In genomic region chr3:58332575-58333179, GRCh38 we compare ENCODE assay signal across 8 cellular contexts. TPM values are rescaled to one million over a fixed set of nuclear protein-coding genes. Genes with fewer than 3 reads are reported as not detected.
DNase-seq lines count a peak whose midpoint lies in the region; ATAC-seq and TF ChIP-seq lines count a peak whose summit lies in the region.

Gene PXK, plus strand, starts transcription at chr3:58332892. Its CDS starts 97 bp downstream, at chr3:58332989.

- DNase-seq in COLO668 (lab: John Stamatoyannopoulos, UW; ENCODE audit: unreplicated experiment) = peak; percentile 80
- no peak for DNase-seq in SK-N-MC (ENCODE audit: low read depth, low spot score)
- DNase-seq in activated naive CD4-positive, alpha-beta T cell treated with Interleukin-2 at 50 U/mL for 16 hours = peak; percentile 84
- DNase-seq in foreskin keratinocyte = peak in 1 of 2 donors; percentile 48
- DNase-seq in neural progenitor cell (ENCODE audit: low spot score) = peak; percentile 87

- H3K9ac ChIP-seq in SK-N-MC (ENCODE audit: insufficient read length) = peak within 1 kb of the TSS; percentile 63
- no peak within 1 kb of the TSS for H3K9ac ChIP-seq in neural progenitor cell
- H3K9ac ChIP-seq in stomach smooth muscle (ENCODE audit: low read length in 2 of 2) = peak within 1 kb of the TSS; percentile 73 to 85

- H3K36me3 Mint-ChIP-seq in neural progenitor cell = no peaks in the 10 kb centered on the region

- H3K36me3 ChIP-seq in SK-N-MC (ENCODE audit: insufficient read depth, low read length) (no peaks in the 10 kb centered on the region), neural progenitor cell (no peaks in the 10 kb centered on the region), stomach smooth muscle (ENCODE audit: control insufficient read depth in 2 of 2, insufficient read depth in 2 of 2, low read length in 2 of 2) (peaks cover 0 to 2% of the 10 kb centered on the region in 2 donors)

- no peaks in the 10 kb centered on the region for H4K20me1 ChIP-seq in neural progenitor cell (ENCODE audit: low read depth)

- H3K4me2 ChIP-seq in neural progenitor cell = peak within 1 kb of the TSS; percentile 96

- peaks cover 9% of the 10 kb centered on the region for H3F3A ChIP-seq in neural progenitor cell (ENCODE audit: low read depth)

- H3K27ac ChIP-seq in SK-N-MC (no peak within 1 kb of the TSS), foreskin keratinocyte (no peak within 1 kb of the TSS), neural progenitor cell (no peak within 1 kb of the TSS), stomach smooth muscle (ENCODE audit: low read length) (peak within 1 kb of the TSS; percentile 31)

- peak within 1 kb of the TSS; percentile 81 for H3K4me3 ChIP-seq in SK-N-MC
- peak within 1 kb of the TSS; percentile 90 for H3K4me3 ChIP-seq in neural progenitor cell
- H3K4me3 ChIP-seq in stomach smooth muscle (ENCODE audit: low read length in 2 of 2) = peak within 1 kb of the TSS; percentile 85 to 88

- no peaks in the 10 kb centered on the region for H3K79me2 ChIP-seq in neural progenitor cell (ENCODE audit: low read depth)

- H3K9me3 ChIP-seq in SK-N-MC (ENCODE audit: low read depth, low read length) (no peaks in the 10 kb centered on the region), neural progenitor cell (ENCODE audit: low read depth) (no peaks in the 10 kb centered on the region), stomach smooth muscle (ENCODE audit: control insufficient read depth in 2 of 2, low read length in 2 of 2) (no peaks in the 10 kb centered on the region)

- H3K4me3 Mint-ChIP-seq in neural progenitor cell = peak within 1 kb of the TSS; percentile 100

- H3K4me1 ChIP-seq in foreskin keratinocyte = peaks cover 11% of the 10 kb centered on the region
- H3K4me1 ChIP-seq in neural progenitor cell = peaks cover 14% of the 10 kb centered on the region
- peaks cover 16% of the 10 kb centered on the region for H3K4me1 ChIP-seq in stomach smooth muscle (ENCODE audit: control insufficient read depth, insufficient read depth, low read length)

- TF ChIP-seq CTCF in foreskin keratinocyte (conservative IDR thresholded peaks at IDR 0.05) (peak; percentile 53), neural progenitor cell (IDR thresholded peaks at IDR 0.05) (no peak)

- no peaks in the 10 kb centered on the region for H3K9me3 Mint-ChIP-seq in neural progenitor cell

- H3K27ac Mint-ChIP-seq in neural progenitor cell = peak within 1 kb of the TSS; percentile 79

- H3K27me3 ChIP-seq in foreskin keratinocyte (no peaks in the 10 kb centered on the region), neural progenitor cell (peaks cover 16% of the 10 kb centered on the region), stomach smooth muscle (ENCODE audit: control insufficient read depth in 1 of 2, insufficient read depth in 2 of 2, low read length in 2 of 2) (no peaks in the 10 kb centered on the region)

- peaks cover 9% of the 10 kb centered on the region for H3K27me3 Mint-ChIP-seq in neural progenitor cell (ENCODE audit: insufficient read depth, low read depth)

- ATAC-seq in GM19395 (IDR thresholded peaks at IDR 0.05; ENCODE audit: unreplicated experiment) = peak; percentile 80
- ATAC-seq in HG03520 (IDR thresholded peaks at IDR 0.05; ENCODE audit: unreplicated experiment) = peak; percentile 90
- ATAC-seq in foreskin keratinocyte = peak; percentile 86

- H3K4me1 Mint-ChIP-seq in neural progenitor cell = peaks cover 19% of the 10 kb centered on the region

- peak within 1 kb of the TSS; percentile 95 for H2AFZ ChIP-seq in neural progenitor cell (replicated peaks)

RNA-seq across cellular contexts. Expression of gene PXK, which starts in this region (rescaled TPM):
- total RNA-seq in foreskin keratinocyte = 14.5 and 18.8 TPM in 2 replicates
- 7.9 and 8.0 TPM in 2 replicates for polyA plus RNA-seq in foreskin keratinocyte
- 11.1 and 14.3 TPM in 2 replicates for total RNA-seq in neural progenitor cell (ENCODE audit: low replicate concordance)
